Comparison of ENCODE assay signal across 18 cellular contexts in the genomic region with DNA sequence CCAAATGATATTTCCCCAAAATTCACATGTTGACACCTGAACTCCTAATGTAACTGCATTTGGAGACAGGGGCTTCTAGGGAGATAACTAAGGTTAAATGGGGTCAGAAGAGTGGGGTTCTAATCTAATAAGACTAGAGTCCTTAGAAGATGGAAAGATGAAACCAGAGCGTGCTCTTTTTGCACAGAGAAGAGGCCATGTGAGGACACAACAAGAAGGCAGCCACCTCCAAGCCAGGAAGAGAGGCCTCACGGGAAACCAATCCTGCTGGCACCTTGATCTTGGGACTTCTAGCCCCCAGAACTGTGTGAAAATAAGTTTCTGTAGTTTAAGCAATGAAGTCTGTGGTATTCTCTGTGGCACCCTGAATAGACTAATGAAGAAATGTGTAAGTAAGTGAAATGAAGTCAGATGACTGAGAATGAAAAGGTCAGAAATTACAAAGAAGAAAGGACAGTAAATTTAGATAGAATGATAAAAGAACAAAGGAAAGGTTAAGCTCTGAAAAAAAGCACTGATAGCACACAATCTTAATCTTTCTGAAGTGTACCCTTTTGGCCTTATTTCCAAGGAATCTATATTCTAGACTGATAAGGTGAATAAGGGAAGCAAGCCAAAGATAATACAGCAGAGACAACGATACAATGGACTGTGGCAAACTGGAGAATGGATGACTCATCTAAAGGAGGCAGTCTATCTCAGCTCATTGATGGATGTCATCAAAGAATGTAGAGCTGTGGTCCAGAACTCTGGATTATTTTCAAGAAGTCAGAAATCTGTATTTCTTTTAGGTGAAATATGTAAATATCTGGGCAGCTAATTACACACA.
DNase-seq lines count a peak whose midpoint lies in the region; ATAC-seq and TF ChIP-seq lines count a peak whose summit lies in the region.
"Had no signal": no experiment of that assay in that cellular context is flagged by ENCODE, and none has a peak within 500 bp of the region (broad histone marks: within the 10 kb centered on the region; RNA-seq: fewer than 3 reads in every experiment).

No MANE protein-coding gene starts in this region.

- BruUV-seq in PC-3 (replicated peaks; lab: Mats Ljungman, UMichigan) = no TSS peak

- TF ChIP-seq CTCF in AG10803 (conservative IDR thresholded peaks at IDR 0.05; ENCODE audit: low read length) = no peak
- TF ChIP-seq CTCF in RWPE2 (IDR thresholded peaks at IDR 0.05; ENCODE audit: poor library complexity, severe bottlenecking) = no peak
- TF ChIP-seq CTCF in fibroblast of mammary gland (conservative IDR thresholded peaks at IDR 0.05; ENCODE audit: control insufficient read depth, insufficient read depth, low read depth, low read length) = no peak
- no peak for TF ChIP-seq CTCF in PC-3 (conservative IDR thresholded peaks at IDR 0.05; ENCODE audit: low read depth, low read length)

- no peak overlapping the region for H3K27ac ChIP-seq in GM23248
- H3K27ac ChIP-seq in RWPE2 (ENCODE audit: poor library complexity, severe bottlenecking) = no peak overlapping the region
- H3K27ac ChIP-seq in PC-3 (ENCODE audit: low read length) = no peak overlapping the region
- H3K27ac ChIP-seq: BLaER1 treated with 17β-estradiol and CSF1 and Interleukin-3, amounts not matched to agents 10 nM and 100 nM; psoas muscle; stomach had no signal

- H3K9me3 ChIP-seq in GM23248 (ENCODE audit: low read depth) (no peaks in the 10 kb centered on the region), RWPE2 (ENCODE audit: severe bottlenecking) (no peaks in the 10 kb centered on the region), PC-3 (ENCODE audit: low read length) (no peaks in the 10 kb centered on the region)

- H3F3A ChIP-seq in GM23248 (ENCODE audit: insufficient read depth) = no peaks in the 10 kb centered on the region
- no peaks in the 10 kb centered on the region for H3F3A ChIP-seq in PC-3 (ENCODE audit: low read length, unreplicated experiment)

- H3K27me3 ChIP-seq in GM23248 (replicated peaks; ENCODE audit: insufficient read depth) = no peaks in the 10 kb centered on the region
- H3K27me3 ChIP-seq in RWPE2 (ENCODE audit: insufficient read depth, poor library complexity, severe bottlenecking) = no peaks in the 10 kb centered on the region
- H3K27me3 ChIP-seq in PC-3 (ENCODE audit: low read length) = no peaks in the 10 kb centered on the region
- H3K27me3 ChIP-seq: BLaER1 treated with 17β-estradiol and CSF1 and Interleukin-3, amounts not matched to agents 10 nM and 100 nM; stomach had no signal

- H2AFZ ChIP-seq in GM23248 (no peak overlapping the region), PC-3 (ENCODE audit: low read length) (no peak overlapping the region)

- no peaks in the 10 kb centered on the region for H3K79me2 ChIP-seq in GM23248 (ENCODE audit: insufficient read depth)
- no peaks in the 10 kb centered on the region for H3K79me2 ChIP-seq in PC-3 (ENCODE audit: low read length)

- peak; percentile 4 for DNase-seq in AG10803 (ENCODE audit: low read depth)
- peak; percentile 7 for DNase-seq in GM23248
- no peak for DNase-seq in RWPE2 (ENCODE audit: low spot score)
- DNase-seq in fibroblast of mammary gland (ENCODE audit: low read depth) = peak; percentile 31
- DNase-seq in HuH-7 (ENCODE audit: low spot score) = no peak
- DNase-seq in PC-3 = no peak
- DNase-seq: activated CD4-positive, alpha-beta T cell treated with anti-CD3 and anti-CD28 coated beads, Interleukin-2, amount 50 U/mL, for 48 hours; activated naive CD4-positive, alpha-beta T cell; GOT3; immature natural killer cell; NCI-H1694 treated with DMSO at 0.1 percent for 48 hours; psoas muscle; stimulated activated CD4-positive, alpha-beta T cell treated with anti-CD3 and anti-CD28 coated beads, Interleukin-4, amount 100 ng/mL, for 1 hour; stomach; T-helper 17 cell had no signal

- CTCF ChIA-PET in PC-3 (lab: Charles Lee) = no interaction called here

- WGBS in GM23248 (ENCODE audit: low coverage in 1 of 2, low lambda C conversion rate in 2 of 2, missing lambda C conversion rate in 2 of 2), 2 experiments = 77 to 83% methylated on average over 3 of the region's 3 CpGs

- H3K4me2 ChIP-seq in GM23248 (ENCODE audit: unreplicated experiment) (no peak overlapping the region), PC-3 (ENCODE audit: low read length) (no peak overlapping the region)

- in situ Hi-C loops in GM23248 (cut with MboI) = no loop called here

- POLR2A ChIA-PET in PC-3 (lab: Charles Lee; ENCODE audit: unreplicated experiment) = no interaction called here

- H3K4me1 ChIP-seq in GM23248 (ENCODE audit: insufficient read depth) = peaks cover 9% of the 10 kb centered on the region; the same call in 1 of the 2 replicates
- no peaks in the 10 kb centered on the region for H3K4me1 ChIP-seq in RWPE2 (ENCODE audit: insufficient read depth, poor library complexity, severe bottlenecking)
- no peaks in the 10 kb centered on the region for H3K4me1 ChIP-seq in PC-3 (ENCODE audit: insufficient read depth, low read length)
- H3K4me1 ChIP-seq: psoas muscle, stomach had no signal

- H3K4me3 ChIP-seq in AG10803 (ENCODE audit: low read length) = no peak overlapping the region
- H3K4me3 ChIP-seq in GM23248 = no peak overlapping the region
- H3K4me3 ChIP-seq in RWPE2 (ENCODE audit: severe bottlenecking) = no peak overlapping the region
- H3K4me3 ChIP-seq in fibroblast of mammary gland (ENCODE audit: control insufficient read depth, low read depth, low read length) = no peak overlapping the region
- no peak overlapping the region for H3K4me3 ChIP-seq in PC-3 (ENCODE audit: low read length)
- H3K4me3 ChIP-seq: BLaER1 treated with 17β-estradiol and CSF1 and Interleukin-3, amounts not matched to agents 10 nM and 100 nM; psoas muscle; stomach had no signal

- no peaks in the 10 kb centered on the region for H4K20me1 ChIP-seq in GM23248 (ENCODE audit: insufficient read depth)
- H4K20me1 ChIP-seq in PC-3 (ENCODE audit: low read length) = no peaks in the 10 kb centered on the region
- H4K20me1 ChIP-seq: BLaER1 treated with 17β-estradiol and CSF1 and Interleukin-3, amounts not matched to agents 10 nM and 100 nM had no signal

- H3K9me2 ChIP-seq in GM23248 (ENCODE audit: insufficient read depth) (no peaks in the 10 kb centered on the region), PC-3 (replicated peaks; ENCODE audit: low read length) (no peaks in the 10 kb centered on the region)

- H3K9ac ChIP-seq in GM23248 (no peak overlapping the region), PC-3 (ENCODE audit: low read length) (no peak overlapping the region)
- H3K9ac ChIP-seq: BLaER1 treated with 17β-estradiol and CSF1 and Interleukin-3, amounts not matched to agents 10 nM and 100 nM had no signal

- intact Hi-C loops in PC-3 (cut with micrococcal nuclease) = no loop called here

- ATAC-seq in RWPE2 (ENCODE audit: low read depth) = peak; percentile 61; the same call in 2 of the 3 replicates
- no peak for ATAC-seq in HG03469 (IDR thresholded peaks at IDR 0.05; ENCODE audit: unreplicated experiment)
- ATAC-seq in HG03521 (IDR thresholded peaks at IDR 0.05; ENCODE audit: unreplicated experiment) = no peak
- no peak for ATAC-seq in PC-3
- ATAC-seq: psoas muscle, T-helper 17 cell had no signal

- peaks cover 4% of the 10 kb centered on the region; the same call in 1 of the 2 replicates for H3K36me3 ChIP-seq in GM23248 (ENCODE audit: low read depth)
- H3K36me3 ChIP-seq in RWPE2 (ENCODE audit: low read depth) = no peaks in the 10 kb centered on the region
- no peaks in the 10 kb centered on the region for H3K36me3 ChIP-seq in PC-3 (ENCODE audit: low read depth, low read length)

Comparison
In these comparisons a context has a peak if more than half of its experiments do, and no peak if none do; other contexts are left out.
1. DNase-seq: peak in AG10803 (single experiment), GM23248 (single experiment) and fibroblast of mammary gland (single experiment); none in RWPE2 (single experiment), HuH-7 (single experiment) and PC-3 (single experiment).